Comparison of ENCODE assay signal across 8 cellular contexts in genomic region chr12:47819544-47819901, GRCh38. TPM values are rescaled to one million over a fixed set of nuclear protein-coding genes. Genes with fewer than 3 reads are reported as not detected.
A peak's percentile ranks its signal among the peaks of the same experiment; 100 is the strongest.
DNase-seq lines count a peak whose midpoint lies in the region; ATAC-seq, FAIRE-seq and TF ChIP-seq lines count a peak whose summit lies in the region.

No MANE protein-coding gene starts in this region.

- no peak for TF ChIP-seq CTCF in bronchial epithelial cell (IDR thresholded peaks at IDR 0.05; ENCODE audit: insufficient read depth, low read length, severe bottlenecking)
- no peak for TF ChIP-seq CTCF in mucosa of descending colon (IDR thresholded peaks at IDR 0.05)

- H3K4me1 ChIP-seq in mucosa of descending colon (ENCODE audit: low read depth): peaks cover 24% of the 10 kb centered on the region

- no peaks in the 10 kb centered on the region for H3K27me3 ChIP-seq in bronchial epithelial cell (ENCODE audit: control insufficient read depth, insufficient read depth, low read length)

- FAIRE-seq in bronchial epithelial cell (lab: Jason Lieb, UNC): no peak

- ATAC-seq in GM18868 (IDR thresholded peaks at IDR 0.05; ENCODE audit: unreplicated experiment) (peak; percentile 11), HG03354 (IDR thresholded peaks at IDR 0.05; ENCODE audit: poor library complexity, severe bottlenecking, unreplicated experiment) (peak; percentile 31), mucosa of descending colon (peak; percentile 42)

- no peaks in the 10 kb centered on the region for H3K9me3 ChIP-seq in mucosa of descending colon

- DNase-seq in bronchial epithelial cell (ENCODE audit: low read depth): no peak
- no peak for DNase-seq in mucosa of descending colon
- DNase-seq in D341Med (ENCODE audit: low spot score): no peak
- DNase-seq in NCI-H748 treated with DMSO at 0.1 percent for 48 hours (lab: John Stamatoyannopoulos, UW): no peak
- no peak for DNase-seq in Kasumi-1 (lab: John Stamatoyannopoulos, UW)
- no peak for DNase-seq in NCI-H1105 treated with DMSO at 0.1 percent for 48 hours (lab: John Stamatoyannopoulos, UW)

- H3K4me3 ChIP-seq in bronchial epithelial cell (ENCODE audit: low read depth, low read length): peak overlapping the region; percentile 80
- peak overlapping the region; percentile 68 for H3K4me3 ChIP-seq in mucosa of descending colon

- H3K36me3 ChIP-seq in bronchial epithelial cell (ENCODE audit: control insufficient read depth, insufficient read depth, low read length) (peaks cover 2% of the 10 kb centered on the region), mucosa of descending colon (ENCODE audit: low read depth) (no peaks in the 10 kb centered on the region)

- intact Hi-C loops in mucosa of descending colon (cut with DNase I, micrococcal nuclease): no loop called here

RNA-seq across cellular contexts. Expression of gene HDAC7, which starts 0.2 kb away (rescaled TPM):
- total RNA-seq in bronchial epithelial cell (7.1 and 9.0 TPM in 2 replicates), mucosa of descending colon (10 to 100 TPM; 19.5 to 67.4 (median 33.2) TPM)

RNA-seq across cellular contexts. Expression of gene SLC48A1, which starts 46.5 kb away (rescaled TPM):
- total RNA-seq in bronchial epithelial cell: 7.3 and 10.3 TPM in 2 replicates
- total RNA-seq in mucosa of descending colon: 10 to 100 TPM; 17.2 to 35.4 (median 19.1) TPM
